ENCODE assay signal across 22 cellular contexts in genomic region chr16:67040906-67041305, GRCh38. TPM values are rescaled to one million over a fixed set of nuclear protein-coding genes. Genes with fewer than 3 reads are reported as not detected.
DNase-seq lines count a peak whose midpoint lies in the region; ATAC-seq, FAIRE-seq and TF ChIP-seq lines count a peak whose summit lies in the region.
"Had no signal": no experiment of that assay in that cellular context is flagged by ENCODE, and none has a peak within 500 bp of the region (broad histone marks: within the 10 kb centered on the region; RNA-seq: fewer than 3 reads in every experiment).

No MANE protein-coding gene starts in this region.

- peaks cover 21% of the 10 kb centered on the region for H3K4me1 ChIP-seq in GM12878 (ENCODE audit: control insufficient read depth, insufficient read depth, low read length)
- H3K4me1 ChIP-seq: foreskin keratinocyte, uterus had no signal

- SMC1A ChIA-PET in GM12878 (lab: Charles Lee; ENCODE audit: uncharacterized antibody, unreplicated experiment) = interaction anchor here (1.2 to 1.3 kb wide), 2 partner anchors 23 to 60 kb away, joined by 3 to 5 read pairs; no protein-coding TSS in a partner anchor

- peak; percentile 37 for DNase-seq in Ammon's horn (ENCODE audit: low spot score)
- DNase-seq in HCEC 1CT = peak; percentile 32
- no peak for DNase-seq in GM12878 (ENCODE audit: low read depth, low spot score)
- peak; percentile 4 to 41 for DNase-seq in hippocampal formation (lab: John Stamatoyannopoulos, UW)
- no peak for DNase-seq in RPMI8226
- no peak for DNase-seq in CD14-positive monocyte (ENCODE audit: low spot score)
- no peak for DNase-seq in activated gamma-delta T cell treated with Interleukin-2 at 50 U/mL for 16 hours
- DNase-seq: activated CD4-positive, CD25-positive, alpha-beta regulatory T cell; activated T-cell treated with anti-CD3 and anti-CD28 coated beads, Interleukin-2, amount 50 U/mL, for 1 hour; foreskin keratinocyte; midbrain; NCI-H748 treated with DMSO at 0.1 percent for 48 hours; stimulated activated naive B cell treated with anti-CD40 and anti-IgM and Interleukin-4, amounts not matched to agents 10 μg/mL and 1 μg/mL and 100 μg/mL, for 72 hours; SW 1271; uterus had no signal

- H3K27ac ChIP-seq in GM12878 (ENCODE audit: control insufficient read depth, insufficient read depth) = peak overlapping the region; percentile 26; the same call in 1 of the 2 replicates
- H3K27ac ChIP-seq: foreskin keratinocyte, neutrophil, skin epidermis, uterus had no signal

- RAD21 ChIA-PET in GM12878 (lab: Charles Lee; ENCODE audit: unreplicated experiment) = interaction anchor here (0.6 to 1.7 kb wide), 2 partner anchors 9 to 10 kb away, joined by 3 to 4 read pairs; no protein-coding TSS in a partner anchor

- no peaks in the 10 kb centered on the region for H4K20me1 ChIP-seq in GM12878 (ENCODE audit: control insufficient read depth, insufficient read depth)

- BruUV-seq in GM12878 (replicated peaks; lab: Mats Ljungman, UMichigan) = no TSS peak

- H3K27me3 Mint-ChIP-seq in CD14-positive monocyte (ENCODE audit: low read depth in 3 of 3) = no peaks in the 10 kb centered on the region
- H3K27me3 Mint-ChIP-seq: B cell; stimulated activated naive B cell treated with anti-CD40 and anti-IgM and Interleukin-4, amounts not matched to agents 10 μg/mL and 1 μg/mL and 100 μg/mL, for 72 hours had no signal

- CTCF ChIA-PET in GM12878 (lab: Yijun Ruan, JAX) = no interaction called here

- 67% methylated on average over 2 of the region's 2 CpGs for WGBS in GM12878 (ENCODE audit: insufficient coverage, insufficient replicate concordance, low lambda C conversion rate, missing lambda C conversion rate)

- peaks cover 6% of the 10 kb centered on the region for H3K4me1 Mint-ChIP-seq in CD14-positive monocyte

- POLR2A ChIA-PET in GM12878 (lab: Charles Lee) = interaction anchor here (0.6 to 1.2 kb wide), 5 partner anchors 11 to 118 kb away, joined by 3 to 4 read pairs (median 3); no protein-coding TSS in a partner anchor

- H3K27me3 ChIP-seq in GM12878 (replicated peaks in 1 of 2; ENCODE audit: control insufficient read depth in 2 of 2, insufficient read depth in 2 of 2, low read length in 1 of 2) = no peaks in the 10 kb centered on the region
- H3K27me3 ChIP-seq: foreskin keratinocyte, neutrophil, uterus had no signal

- no peaks in the 10 kb centered on the region for H3K9me3 ChIP-seq in GM12878 (replicated peaks; ENCODE audit: control insufficient read depth, insufficient read depth, low read length)
- H3K9me3 ChIP-seq: HAP-1, neutrophil, uterus had no signal

- intact Hi-C loops in GM12878 (cut with micrococcal nuclease; ENCODE audit: unreplicated experiment) = no loop called here
- intact Hi-C loops in CD14-positive monocyte (cut with micrococcal nuclease) = no loop called here

- no peak overlapping the region for H3K4me2 ChIP-seq in GM12878 (ENCODE audit: control insufficient read depth, insufficient read depth)

- no peak overlapping the region for H3K4me3 Mint-ChIP-seq in CD14-positive monocyte
- H3K4me3 Mint-ChIP-seq: B cell; stimulated activated naive B cell treated with anti-CD40 and anti-IgM and Interleukin-4, amounts not matched to agents 10 μg/mL and 1 μg/mL and 100 μg/mL, for 72 hours had no signal

- H3K4me3 ChIP-seq in GM12878 = no peak overlapping the region
- H3K4me3 ChIP-seq: HAP-1, skin epidermis, uterus had no signal

- TF ChIP-seq CTCF in GM12878 (IDR thresholded peaks at IDR 0.05 in 2 of 3, conservative IDR thresholded peaks at IDR 0.05 in 1 of 3; ENCODE audit: control insufficient read depth in 2 of 3, extremely low read depth in 1 of 3, insufficient read depth in 1 of 3, low read depth in 3 of 3, low read length in 3 of 3) = no peak
- no peak for TF ChIP-seq CTCF in CD14-positive monocyte (IDR thresholded peaks at IDR 0.05)

- no peak for FAIRE-seq in GM12878 (lab: Jason Lieb, UNC)
- FAIRE-seq: islet of Langerhans, RCC 7860 had no signal

- H2AFZ ChIP-seq in GM12878 (ENCODE audit: control insufficient read depth, low read depth, low read length) = no peak overlapping the region

- peaks cover 3 to 13% of the 10 kb centered on the region in 2 experiments for H3K36me3 ChIP-seq in GM12878 (ENCODE audit: control insufficient read depth in 2 of 2, insufficient read depth in 2 of 2, low read length in 1 of 2)
- H3K36me3 ChIP-seq: neutrophil, uterus had no signal

- peak overlapping the region in 1 of 7 donors; percentile 6 for H3K27ac Mint-ChIP-seq in CD14-positive monocyte
- H3K27ac Mint-ChIP-seq: B cell had no signal

- TF ChIP-seq RAD21 in GM12878 (IDR thresholded peaks at IDR 0.05; ENCODE audit: insufficient read depth, low read depth, low read length) = no peak

- no peak overlapping the region for H3K9ac ChIP-seq in GM12878 (ENCODE audit: control insufficient read depth, insufficient read depth, low read length)

- no peak for TF ChIP-seq POLR2A in GM12878 (IDR thresholded peaks at IDR 0.05; ENCODE audit: low read depth, low read length)

- H3K9me3 Mint-ChIP-seq in CD14-positive monocyte = no peaks in the 10 kb centered on the region
- H3K9me3 Mint-ChIP-seq: stimulated activated naive B cell treated with anti-CD40 and anti-IgM and Interleukin-4, amounts not matched to agents 10 μg/mL and 1 μg/mL and 100 μg/mL, for 72 hours had no signal

- ATAC-seq in GM12878 = no peak; the same call in 2 of the 3 replicates
- ATAC-seq in HG02885 (IDR thresholded peaks at IDR 0.05; ENCODE audit: poor library complexity, unreplicated experiment) = no peak
- ATAC-seq: foreskin keratinocyte; stimulated activated naive B cell treated with anti-CD40 and anti-IgM and Interleukin-4, amounts not matched to agents 10 μg/mL and 1 μg/mL and 100 μg/mL, for 72 hours had no signal

- peaks cover 40 to 57% of the 10 kb centered on the region in 2 donors for H3K36me3 Mint-ChIP-seq in CD14-positive monocyte

- in situ Hi-C loops in GM12878 (cut with MboI) = loop anchor here (25.0 kb wide), 1 partner anchor 504 kb away; no protein-coding TSS in a partner anchor

- H3K79me2 ChIP-seq in GM12878 (ENCODE audit: control insufficient read depth, insufficient read depth, low read length) = peaks cover 48% of the 10 kb centered on the region

- TF ChIP-seq EP300 in GM12878 (IDR thresholded peaks at IDR 0.05; ENCODE audit: borderline replicate concordance in 1 of 2, control insufficient read depth in 1 of 2, low read depth in 2 of 2, low read length in 2 of 2) = no peak

TF ChIP-seq in GM12878, 131 proteins besides CTCF, POLR2A, EP300 and RAD21 (continues in another document):
- TF ChIP-seq POLR2AphosphoS5 (IDR thresholded peaks at IDR 0.05; ENCODE audit: low read length) (0 out of 2 replicates have a peak, but pooled peaks have one; percentile 30), IRF4 (IDR thresholded peaks at IDR 0.05; ENCODE audit: low read depth, low read length) (no peak), IRF3 (IDR thresholded peaks at IDR 0.05) (no peak)

RNA-seq across cellular contexts. Expression of gene CBFB, which starts 12.0 kb away (rescaled TPM):
- 58.4 and 64.5 TPM in 2 replicates for total RNA-seq in GM12878 (2013; cell fraction: nucleolus; rRNA removed)
- total RNA-seq in GM12878 (2014; rRNA removed) = 65.0 and 70.8 TPM in 2 replicates
- 61.8 and 76.7 TPM in 2 replicates for total RNA-seq in GM12878 (2014; rRNA removed; fragmentation: Illumina TruSeq; extraction: Trizol)
- total RNA-seq in GM12878 (2021) = 83.4 and 83.8 TPM in 2 replicates
- 14.7 TPM for polyA plus RNA-seq in GM12878 (2011; ENCODE audit: low read depth)
- 81.6 and 92.3 TPM in 2 replicates for polyA plus RNA-seq in GM12878 (2011; rRNA removed)
- polyA plus RNA-seq in GM12878 (2011; cell fraction: cytosol; rRNA removed) = 26.2 and 32.0 TPM in 2 replicates
- polyA plus RNA-seq in GM12878 (2011; cell fraction: nucleus; rRNA removed) = 21.6 and 37.6 TPM in 2 replicates
- 30.0 and 34.5 TPM in 2 replicates for polyA plus RNA-seq in GM12878 (2012)
- 56.1 and 66.4 TPM in 2 replicates for polyA plus RNA-seq in GM12878 (2014; fragmentation: Illumina TruSeq; extraction: Trizol)
- 10 to 100 TPM; 25.3 to 43.6 TPM for polyA plus RNA-seq in GM12878 (2014; fragmentation: Nextera tagmentation; extraction: Ambion mirVana)
- polyA plus RNA-seq in GM12878 (2014; rRNA removed) = 43.0 and 52.1 TPM in 2 replicates
- polyA plus RNA-seq in GM12878 (2016; fragmentation: Nextera tagmentation; extraction: Ambion mirVana) = 10 to 100 TPM; 31.6 to 75.1 TPM
- 35.3 and 68.1 TPM in 2 replicates for polyA minus RNA-seq in GM12878 (2011; rRNA and poly(A)+ RNA removed)
- 34.1 and 47.1 TPM in 2 replicates for polyA minus RNA-seq in GM12878 (2011; cell fraction: cytosol; rRNA and poly(A)+ RNA removed)
- polyA minus RNA-seq in GM12878 (2011; cell fraction: nucleus; rRNA and poly(A)+ RNA removed) = 13.9 and 25.5 TPM in 2 replicates
- 10 to 100 TPM; 28.3 to 45.4 TPM for polyA plus RNA-seq in CD14-positive monocyte

RNA-seq across cellular contexts. Expression of gene CES4A, which starts 52.5 kb away (rescaled TPM):
- total RNA-seq in GM12878 (2013; cell fraction: nucleolus; rRNA removed) = not detected in 2 replicates
- total RNA-seq in GM12878 (2014; rRNA removed) = 2.3 and 3.4 TPM in 2 replicates
- total RNA-seq in GM12878 (2014; rRNA removed; fragmentation: Illumina TruSeq; extraction: Trizol) = 1.7 and 2.0 TPM in 2 replicates
- 1.8 and 3.3 TPM in 2 replicates for total RNA-seq in GM12878 (2021)
- 7.0 TPM for polyA plus RNA-seq in GM12878 (2011; ENCODE audit: low read depth)
- 0.05 TPM in 1 of 2 replicates, not detected in the other for polyA plus RNA-seq in GM12878 (2011; rRNA removed)
- polyA plus RNA-seq in GM12878 (2011; cell fraction: cytosol; rRNA removed) = not detected in 2 replicates
- not detected in 2 replicates for polyA plus RNA-seq in GM12878 (2011; cell fraction: nucleus; rRNA removed)
- 6.1 and 7.6 TPM in 2 replicates for polyA plus RNA-seq in GM12878 (2012)
- polyA plus RNA-seq in GM12878 (2014; fragmentation: Illumina TruSeq; extraction: Trizol) = 3.2 and 4.2 TPM in 2 replicates
- 1 to 10 TPM; 1.8 to 1.9 TPM for polyA plus RNA-seq in GM12878 (2014; fragmentation: Nextera tagmentation; extraction: Ambion mirVana)
- 4.3 and 5.0 TPM in 2 replicates for polyA plus RNA-seq in GM12878 (2014; rRNA removed)
- 1 to 10 TPM; 1.7 to 2.5 TPM for polyA plus RNA-seq in GM12878 (2016; fragmentation: Nextera tagmentation; extraction: Ambion mirVana)
- polyA minus RNA-seq in GM12878 (2011; rRNA and poly(A)+ RNA removed) = not detected in 2 replicates
- polyA minus RNA-seq in GM12878 (2011; cell fraction: cytosol; rRNA and poly(A)+ RNA removed) = not detected in 2 replicates
- polyA minus RNA-seq in GM12878 (2011; cell fraction: nucleus; rRNA and poly(A)+ RNA removed) = 0.19 TPM in 1 of 2 replicates, not detected in the other
- 1 to 10 TPM; 3.3 to 4.1 TPM for polyA plus RNA-seq in CD14-positive monocyte

Comparison
In these comparisons a context has a peak if more than half of its experiments do, and no peak if none do; other contexts are left out.
1. DNase-seq: peak in Ammon's horn (single experiment), HCEC 1CT (single experiment) and hippocampal formation (2 of 2); none in GM12878 (single experiment), RPMI8226 (single experiment), CD14-positive monocyte (single experiment) and activated gamma-delta T cell treated with Interleukin-2 at 50 U/mL for 16 hours (single experiment).